20 cellular contexts compared by ENCODE assay signal in genomic region chr10:34294137-34294536, GRCh38.
"Had no signal": no experiment of that assay in that cellular context is flagged by ENCODE, and none has a peak within 500 bp of the region (broad histone marks: within the 10 kb centered on the region; RNA-seq: fewer than 3 reads in every experiment).

No MANE protein-coding gene starts in this region.

- H3K4me3 ChIP-seq: dorsolateral prefrontal cortex, ovary, psoas muscle, skin epidermis, tibial nerve had no signal

- H3K9me3 ChIP-seq: ovary, psoas muscle, tibial nerve had no signal

- H3K9me3 Mint-ChIP-seq: brain; naive B cell; stimulated activated naive CD8-positive, alpha-beta T cell treated with anti-CD3 and anti-CD28 coated beads, Interleukin-15, Interleukin-2, amounts not matched to agents 100 ng/mL and 50 ng/mL, for 24 hours had no signal

- H3K36me3 ChIP-seq: ovary, tibial nerve had no signal

- H3K4me1 Mint-ChIP-seq: naive B cell had no signal

- H3K27me3 Mint-ChIP-seq: brain, naive B cell had no signal

- DNase-seq: activated CD8-positive, alpha-beta memory T cell treated with anti-CD3 and anti-CD28 coated beads for 24 hours; activated naive CD4-positive, alpha-beta T cell; caudate nucleus; dorsolateral prefrontal cortex; foreskin melanocyte; hypothalamus; kidney; naive B cell; ovary; psoas muscle; right cardiac atrium; stimulated activated CD4-positive, alpha-beta T cell treated with anti-CD3 and anti-CD28 coated beads, Interleukin-15, amount 100 ng/mL, for 24 hours; stimulated activated CD4-positive, alpha-beta T cell treated with anti-CD3 and anti-CD28 coated beads, Interleukin-2, amount 100 ng/mL, for 48 hours had no signal

- H3K27ac ChIP-seq: dorsolateral prefrontal cortex, ovary, psoas muscle, skin epidermis, tibial nerve had no signal

- ATAC-seq: activated CD4-positive, CD25-positive, alpha-beta regulatory T cell treated with anti-CD3 and anti-CD28 coated beads, Interleukin-2, amount 50 U/mL, for 24 hours; left lobe of liver; psoas muscle; right cardiac atrium had no signal

- H3K27me3 ChIP-seq: ovary, tibial nerve had no signal

- H3K36me3 Mint-ChIP-seq: brain, naive B cell had no signal

- H3K27ac Mint-ChIP-seq: naive B cell; stimulated activated naive CD8-positive, alpha-beta T cell treated with anti-CD3 and anti-CD28 coated beads, Interleukin-15, Interleukin-2, amounts not matched to agents 100 ng/mL and 50 ng/mL, for 24 hours; T-helper 1 cell treated with Interleukin-12 subunit alpha and Interleukin-12 subunit beta and Interleukin-4 antibody, amounts not matched to agents 30 μg/mL and 1 μg/mL, for 36 hours had no signal

- H3K4me3 Mint-ChIP-seq: brain; naive B cell; stimulated activated naive CD8-positive, alpha-beta T cell treated with anti-CD3 and anti-CD28 coated beads, Interleukin-15, Interleukin-2, amounts not matched to agents 100 ng/mL and 50 ng/mL, for 24 hours; T-helper 1 cell treated with Interleukin-12 subunit alpha and Interleukin-12 subunit beta and Interleukin-4 antibody, amounts not matched to agents 30 μg/mL and 1 μg/mL, for 36 hours had no signal
